8 cellular contexts compared by ENCODE assay signal in genomic region chr11:59173964-59174663, GRCh38. TPM values are rescaled to one million over a fixed set of nuclear protein-coding genes. Genes with fewer than 3 reads are reported as not detected.
DNase-seq lines count a peak whose midpoint lies in the region; ATAC-seq, FAIRE-seq and TF ChIP-seq lines count a peak whose summit lies in the region.

No MANE protein-coding gene starts in this region.

- no peak for FAIRE-seq in GM12878 (lab: Jason Lieb, UNC)

- no peak overlapping the region for H2AK5ac ChIP-seq in H9 (ENCODE audit: insufficient read length, low read length)

- no peak overlapping the region for H4K91ac ChIP-seq in H9 (ENCODE audit: insufficient read length, low read depth, low read length)

- H3K18ac ChIP-seq in H9 (ENCODE audit: insufficient read length, low read depth, low read length), result no peak overlapping the region

- no peak overlapping the region for H3K14ac ChIP-seq in H9 (ENCODE audit: insufficient read depth, low read length)

- TF ChIP-seq EP300 in GM12878 (IDR thresholded peaks at IDR 0.05; ENCODE audit: borderline replicate concordance in 1 of 2, control insufficient read depth in 1 of 2, low read depth in 2 of 2, low read length in 2 of 2), result no peak
- TF ChIP-seq EP300 in stomach (IDR thresholded peaks at IDR 0.05), result no peak

- no peak overlapping the region for H3T11ph ChIP-seq in H9 (ENCODE audit: low read length)

- no peak overlapping the region for H2BK20ac ChIP-seq in H9 (ENCODE audit: low read depth, low read length, poor library complexity, severe bottlenecking)

- H4K8ac ChIP-seq in H9 (replicated peaks; ENCODE audit: insufficient read length, low read depth, low read length), result no peak overlapping the region

- H3K36me3 ChIP-seq in GM12878 (ENCODE audit: control insufficient read depth in 2 of 2, insufficient read depth in 2 of 2, low read length in 1 of 2) (0 out of 4 replicates have a peak, but pooled peaks cover 0 to 3% of the 10 kb centered on the region in 2 experiments), stomach (peaks cover 0 to 8% (median 0%) of the 10 kb centered on the region in 4 donors)

- H3K27ac ChIP-seq in H9 (ENCODE audit: insufficient read length, low read depth, low read length) (no peak overlapping the region), GM12878 (ENCODE audit: control insufficient read depth, insufficient read depth) (peak overlapping the region; percentile 84), stomach (peak overlapping the region; percentile 78 to 92 (median 86))

- peaks cover 32 to 39% of the 10 kb centered on the region in 2 experiments for H3K4me1 Mint-ChIP-seq in H9

- no peak overlapping the region for H4K5ac ChIP-seq in H9 (ENCODE audit: insufficient read length, low read depth, low read length)

- in situ Hi-C loops in GM12878 (cut with MboI), result loop anchor here (5.0 to 10.0 kb wide), 3 partner anchors 33 to 381 kb away; no protein-coding TSS in a partner anchor

- RAD21 ChIA-PET in GM12878 (lab: Charles Lee; ENCODE audit: unreplicated experiment), result interaction anchor here (0.8 to 9.0 kb wide), 14 partner anchors 10 to 109 kb away, joined by 3 to 183 read pairs (median 4); partner anchors contain the start of gene MPEG1

- H2BK120ac ChIP-seq in H9 (ENCODE audit: low read depth, low read length, poor library complexity, severe bottlenecking), result no peak overlapping the region

- H3K23me2 ChIP-seq in H9 (ENCODE audit: insufficient read length, low read depth, low read length, poor library complexity, severe bottlenecking), result peaks cover 18% of the 10 kb centered on the region

- H3K4me2 ChIP-seq in H9 (ENCODE audit: insufficient read depth, insufficient read length, low read length), result peak overlapping the region; percentile 52
- peak overlapping the region; percentile 93 for H3K4me2 ChIP-seq in GM12878 (ENCODE audit: control insufficient read depth, insufficient read depth)

- TF ChIP-seq RAD21 in GM12878 (IDR thresholded peaks at IDR 0.05; ENCODE audit: insufficient read depth, low read depth, low read length), result no peak

- SMC1A ChIA-PET in GM12878 (lab: Charles Lee; ENCODE audit: uncharacterized antibody, unreplicated experiment), result interaction anchor here (1.0 to 14.9 kb wide), 12 partner anchors 11 to 255 kb away, joined by 3 to 155 read pairs (median 6); partner anchors contain the start of gene MPEG1

- no peaks in the 10 kb centered on the region for H3K79me1 ChIP-seq in H9 (ENCODE audit: insufficient read depth, low read depth, low read length, poor library complexity, severe bottlenecking)

- peaks cover 12 to 25% (median 18%) of the 10 kb centered on the region in 3 experiments; a peak in 6 of 7 replicates for H3K36me3 Mint-ChIP-seq in H9 (ENCODE audit: insufficient read depth in 1 of 3, low read depth in 3 of 3)

- H3K27ac Mint-ChIP-seq in H9, result peak overlapping the region; percentile 66 to 91 (median 89); a peak in 5 of 7 replicates

- H4K20me1 ChIP-seq in H9 (ENCODE audit: control insufficient read depth, insufficient read depth, insufficient read length), result no peaks in the 10 kb centered on the region
- no peaks in the 10 kb centered on the region for H4K20me1 ChIP-seq in GM12878 (ENCODE audit: control insufficient read depth, insufficient read depth)

- H2BK5ac ChIP-seq in H9 (ENCODE audit: insufficient read length, low read length), result no peak overlapping the region

- H3K9me3 Mint-ChIP-seq in H9, result peaks cover 6% of the 10 kb centered on the region in 2 experiments; a peak in 2 of 5 replicates

- no peak overlapping the region for H3K56ac ChIP-seq in H9 (ENCODE audit: insufficient read length, low read depth, low read length)

- H3K4me1 ChIP-seq in H9 (ENCODE audit: insufficient read depth, low read length) (peaks cover 3% of the 10 kb centered on the region), GM12878 (ENCODE audit: control insufficient read depth, insufficient read depth, low read length) (peaks cover 6% of the 10 kb centered on the region), stomach (peaks cover 19 to 50% (median 48%) of the 10 kb centered on the region in 4 donors)

- H3K9me3 ChIP-seq in H9 (ENCODE audit: control insufficient read depth, low read depth, low read length) (no peaks in the 10 kb centered on the region), GM12878 (replicated peaks; ENCODE audit: control insufficient read depth, insufficient read depth, low read length) (peaks cover 10% of the 10 kb centered on the region; the same call in 2 of the 3 replicates), stomach (no peaks in the 10 kb centered on the region)

- intact Hi-C loops in GM12878 (cut with micrococcal nuclease; ENCODE audit: unreplicated experiment) (loop anchor here (1.0 to 5.0 kb wide), 2 partner anchors 12 to 208 kb away; no protein-coding TSS in a partner anchor), stomach (cut with DNase I; ENCODE audit: low total_unique reads) (loop anchor here (5.0 kb wide), 2 partner anchors 33 to 113 kb away; no protein-coding TSS in a partner anchor)

- no peak overlapping the region for H2AFZ ChIP-seq in H9 (ENCODE audit: low read length)
- no peak overlapping the region for H2AFZ ChIP-seq in GM12878 (ENCODE audit: control insufficient read depth, low read depth, low read length)

- H3K79me2 ChIP-seq in H9 (ENCODE audit: insufficient read depth, low read length) (no peaks in the 10 kb centered on the region; the same call in 1 of the 2 replicates), GM12878 (ENCODE audit: control insufficient read depth, insufficient read depth, low read length) (peaks cover 60% of the 10 kb centered on the region)

- H3K4me3 Mint-ChIP-seq in H9, result peak overlapping the region in 1 of 2 experiments; percentile 94

- peak overlapping the region; percentile 93 for H3K4me3 ChIP-seq in GM12878
- H3K4me3 ChIP-seq in stomach, result peak overlapping the region; percentile 70 to 88 (median 79)

- no peak overlapping the region for H2BK15ac ChIP-seq in H9 (ENCODE audit: low read depth, low read length)

- H3K4ac ChIP-seq in H9 (ENCODE audit: low read depth, low read length), result no peak overlapping the region

- TF ChIP-seq POLR2A in GM12878 (IDR thresholded peaks at IDR 0.05; ENCODE audit: low read depth, low read length) (no peak; the same call in none of the 2 replicates), stomach (IDR thresholded peaks at IDR 0.05) (no peak)

- CTCF ChIA-PET in GM12878 (lab: Yijun Ruan, JAX), result interaction anchor here (0.6 to 30.3 kb wide), 14 partner anchors 8 to 257 kb away, joined by 3 to 1180 read pairs (median 6); partner anchors contain the start of gene MPEG1

- POLR2A ChIA-PET in GM12878 (lab: Charles Lee), result interaction anchor here (0.6 to 4.3 kb wide), 12 partner anchors 9 to 392 kb away, joined by 3 to 32 read pairs (median 8); partner anchors contain the start of gene MPEG1

- TF ChIP-seq CTCF in H9 (conservative IDR thresholded peaks at IDR 0.05) (no peak), GM12878 (IDR thresholded peaks at IDR 0.05 in 2 of 3, conservative IDR thresholded peaks at IDR 0.05 in 1 of 3; ENCODE audit: control insufficient read depth in 2 of 3, extremely low read depth in 1 of 3, insufficient read depth in 1 of 3, low read depth in 3 of 3, low read length in 3 of 3) (no peak), stomach (IDR thresholded peaks at IDR 0.05) (no peak)

- H3K9ac ChIP-seq in H9 (ENCODE audit: extremely low read depth, insufficient read length, low read length) (no peak overlapping the region), GM12878 (ENCODE audit: control insufficient read depth, insufficient read depth, low read length) (peak overlapping the region; percentile 83)

- DNase-seq in H9, result peak; percentile 82
- no peak for DNase-seq in GM12878 (ENCODE audit: low read depth, low spot score)
- DNase-seq in left kidney (ENCODE audit: low read depth, low spot score), result peak; percentile 71
- peak; percentile 73 for DNase-seq in stomach
- DNase-seq in NCI-H2171 (lab: John Stamatoyannopoulos, UW), result no peak
- DNase-seq in stimulated activated CD4-positive, alpha-beta T cell treated with anti-CD3 and anti-CD28 coated beads, Interleukin-2, amount 100 ng/mL, for 48 hours, result no peak
- no peak for DNase-seq in anterior cingulate cortex (lab: John Stamatoyannopoulos, UW)

- peaks cover 2% of the 10 kb centered on the region for H3K27me3 Mint-ChIP-seq in H9 (ENCODE audit: low read depth)

- ATAC-seq in GM12878, result peak; percentile 60
- no peak for ATAC-seq in GM21526 (IDR thresholded peaks at IDR 0.05; ENCODE audit: low FRiP score, unreplicated experiment)

- H2BK12ac ChIP-seq in H9 (ENCODE audit: insufficient read length, low read depth, low read length), result no peak overlapping the region

- BruUV-seq in GM12878 (replicated peaks; lab: Mats Ljungman, UMichigan), result no TSS peak

- H3K23ac ChIP-seq in H9 (ENCODE audit: insufficient read length, low read depth, low read length), result no peak overlapping the region

- H3K27me3 ChIP-seq in H9 (ENCODE audit: insufficient read depth, low read length), result no peaks in the 10 kb centered on the region
- no peaks in the 10 kb centered on the region for H3K27me3 ChIP-seq in GM12878 (replicated peaks in 1 of 2; ENCODE audit: control insufficient read depth in 2 of 2, insufficient read depth in 2 of 2, low read length in 1 of 2)
- H3K27me3 ChIP-seq in stomach, result peaks cover 0 to 12% (median 0%) of the 10 kb centered on the region in 3 donors

- WGBS in H9 (ENCODE audit: extremely low coverage, insufficient read length, low lambda C conversion rate), result no CpG with 5 or more reads among the region's 7 CpGs
- 35% methylated on average over 5 of the region's 7 CpGs for WGBS in GM12878 (ENCODE audit: insufficient coverage, insufficient replicate concordance, low lambda C conversion rate, missing lambda C conversion rate)
- WGBS in stomach, 5 donors, result 11 to 29% (median 19%) methylated on average over 6 to 7 of the region's 7 CpGs

RNA-seq across cellular contexts. Expression of gene DTX4, which starts 2.2 kb away (rescaled TPM):
- 13.0 and 13.9 TPM in 2 replicates for total RNA-seq in H9 (2021)
- total RNA-seq in GM12878 (2013; cell fraction: nucleolus; rRNA removed), result 258 and 287 TPM in 2 replicates
- total RNA-seq in GM12878 (2014; rRNA removed), result 11.9 and 14.2 TPM in 2 replicates
- total RNA-seq in GM12878 (2014; rRNA removed; fragmentation: Illumina TruSeq; extraction: Trizol), result 8.7 and 10.3 TPM in 2 replicates
- total RNA-seq in GM12878 (2021), result 25.8 and 27.9 TPM in 2 replicates
- 18.7 TPM for polyA plus RNA-seq in GM12878 (2011; ENCODE audit: low read depth)
- 10.6 and 17.4 TPM in 2 replicates for polyA plus RNA-seq in GM12878 (2011; rRNA removed)
- polyA plus RNA-seq in GM12878 (2011; cell fraction: cytosol; rRNA removed), result 20.6 and 27.1 TPM in 2 replicates
- polyA plus RNA-seq in GM12878 (2011; cell fraction: nucleus; rRNA removed), result 137 and 150 TPM in 2 replicates
- 20.5 and 31.1 TPM in 2 replicates for polyA plus RNA-seq in GM12878 (2012)
- polyA plus RNA-seq in GM12878 (2014; fragmentation: Illumina TruSeq; extraction: Trizol), result 19.4 TPM in 2 replicates
- 1 to 10 TPM; 5.9 to 6.9 TPM for polyA plus RNA-seq in GM12878 (2014; fragmentation: Nextera tagmentation; extraction: Ambion mirVana)
- polyA plus RNA-seq in GM12878 (2014; rRNA removed), result 10.6 and 11.2 TPM in 2 replicates
- 1 to 10 TPM; 3.8 to 6.3 TPM for polyA plus RNA-seq in GM12878 (2016; fragmentation: Nextera tagmentation; extraction: Ambion mirVana)
- 29.2 and 46.7 TPM in 2 replicates for polyA minus RNA-seq in GM12878 (2011; rRNA and poly(A)+ RNA removed)
- 16.0 and 19.2 TPM in 2 replicates for polyA minus RNA-seq in GM12878 (2011; cell fraction: cytosol; rRNA and poly(A)+ RNA removed)
- polyA minus RNA-seq in GM12878 (2011; cell fraction: nucleus; rRNA and poly(A)+ RNA removed), result 75.1 and 91.1 TPM in 2 replicates
- total RNA-seq in stomach, result 10 to 100 TPM; 16.8 to 58.0 (median 38.6) TPM
- 10 to 100 TPM in 2 of 3 donors, 1 to 10 TPM in 1; 5.4 to 15.0 (median 13.5) TPM for polyA plus RNA-seq in stomach

RNA-seq across cellular contexts. Expression of gene FAM111A, which starts 31.5 kb away (rescaled TPM):
- total RNA-seq in H9 (2021) (16.8 and 20.1 TPM in 2 replicates), GM12878 (2014; rRNA removed) (69.1 and 95.4 TPM in 2 replicates), GM12878 (2014; rRNA removed; fragmentation: Illumina TruSeq; extraction: Trizol) (93.8 and 95.0 TPM in 2 replicates), GM12878 (2021) (58.3 and 66.5 TPM in 2 replicates), stomach (10 to 100 TPM; 13.6 to 78.2 (median 41.5) TPM)
- 147 and 148 TPM in 2 replicates for total RNA-seq in GM12878 (2013; cell fraction: nucleolus; rRNA removed)
- 23.7 TPM for polyA plus RNA-seq in GM12878 (2011; ENCODE audit: low read depth)
- polyA plus RNA-seq in GM12878 (2011; rRNA removed) (79.3 and 114 TPM in 2 replicates), GM12878 (2014; fragmentation: Illumina TruSeq; extraction: Trizol) (83.6 and 102 TPM in 2 replicates), GM12878 (2014; fragmentation: Nextera tagmentation; extraction: Ambion mirVana) (10 to 100 TPM; 26.6 to 41.6 TPM), GM12878 (2014; rRNA removed) (64.7 and 64.9 TPM in 2 replicates), GM12878 (2016; fragmentation: Nextera tagmentation; extraction: Ambion mirVana) (10 to 100 TPM; 53.0 to 68.6 TPM), stomach (10 to 100 TPM in 1 of 3 donors, 1 to 10 TPM in 2; 8.9 to 20.7 (median 9.7) TPM)
- 37.7 and 38.6 TPM in 2 replicates for polyA plus RNA-seq in GM12878 (2011; cell fraction: cytosol; rRNA removed)
- polyA plus RNA-seq in GM12878 (2011; cell fraction: nucleus; rRNA removed), result 111 and 114 TPM in 2 replicates
- polyA plus RNA-seq in GM12878 (2012), result 33.9 and 43.9 TPM in 2 replicates
- 46.1 and 53.8 TPM in 2 replicates for polyA minus RNA-seq in GM12878 (2011; rRNA and poly(A)+ RNA removed)
- polyA minus RNA-seq in GM12878 (2011; cell fraction: cytosol; rRNA and poly(A)+ RNA removed), result 16.8 and 22.4 TPM in 2 replicates
- 45.1 and 57.6 TPM in 2 replicates for polyA minus RNA-seq in GM12878 (2011; cell fraction: nucleus; rRNA and poly(A)+ RNA removed)

RNA-seq across cellular contexts. Expression of gene MPEG1, which starts 38.6 kb away (rescaled TPM):
- not detected in 2 replicates for total RNA-seq in H9 (2021)
- 64.0 and 69.8 TPM in 2 replicates for total RNA-seq in GM12878 (2013; cell fraction: nucleolus; rRNA removed)
- total RNA-seq in GM12878 (2014; rRNA removed), result 14.6 and 15.4 TPM in 2 replicates
- total RNA-seq in GM12878 (2014; rRNA removed; fragmentation: Illumina TruSeq; extraction: Trizol), result 13.5 and 14.4 TPM in 2 replicates
- total RNA-seq in GM12878 (2021), result 10.7 and 12.3 TPM in 2 replicates
- polyA plus RNA-seq in GM12878 (2011; ENCODE audit: low read depth), result 8.5 TPM
- polyA plus RNA-seq in GM12878 (2011; rRNA removed), result 0.03 TPM in 1 of 2 replicates, not detected in the other
- polyA plus RNA-seq in GM12878 (2011; cell fraction: cytosol; rRNA removed), result 0.02 and 0.03 TPM in 2 replicates
- 0.03 TPM in 2 replicates for polyA plus RNA-seq in GM12878 (2011; cell fraction: nucleus; rRNA removed)
- polyA plus RNA-seq in GM12878 (2012), result 9.1 and 9.7 TPM in 2 replicates
- 14.2 and 15.6 TPM in 2 replicates for polyA plus RNA-seq in GM12878 (2014; fragmentation: Illumina TruSeq; extraction: Trizol)
- polyA plus RNA-seq in GM12878 (2014; fragmentation: Nextera tagmentation; extraction: Ambion mirVana), result 1 to 10 TPM; 2.0 to 2.1 TPM
- polyA plus RNA-seq in GM12878 (2014; rRNA removed), result 10.4 and 11.7 TPM in 2 replicates
- polyA plus RNA-seq in GM12878 (2016; fragmentation: Nextera tagmentation; extraction: Ambion mirVana), result 1 to 10 TPM; 1.3 to 2.5 TPM
- 0.05 TPM in 1 of 2 replicates, not detected in the other for polyA minus RNA-seq in GM12878 (2011; rRNA and poly(A)+ RNA removed)
- polyA minus RNA-seq in GM12878 (2011; cell fraction: cytosol; rRNA and poly(A)+ RNA removed), result not detected in 2 replicates
- under 0.01 TPM in 1 of 2 replicates, not detected in the other for polyA minus RNA-seq in GM12878 (2011; cell fraction: nucleus; rRNA and poly(A)+ RNA removed)
- total RNA-seq in stomach, result 10 to 100 TPM in 3 of 5 donors, 1 to 10 TPM in 1, not detected in 1; 5.3 to 18.4 (median 16.1) TPM
- polyA plus RNA-seq in stomach, result 1 to 10 TPM; 1.4 to 5.2 (median 5.0) TPM

Comparison
In these comparisons a context has a peak if more than half of its experiments do, and no peak if none do; other contexts are left out.
1. DNase-seq: peak in H9 (single experiment), left kidney (single experiment) and stomach (single experiment); none in GM12878 (single experiment), NCI-H2171 (single experiment), stimulated activated CD4-positive, alpha-beta T cell treated with anti-CD3 and anti-CD28 coated beads, Interleukin-2, amount 100 ng/mL, for 48 hours (0 of 2) and anterior cingulate cortex (0 of 58).